ENCODE assay signal across 9 cellular contexts in the genomic region with DNA sequence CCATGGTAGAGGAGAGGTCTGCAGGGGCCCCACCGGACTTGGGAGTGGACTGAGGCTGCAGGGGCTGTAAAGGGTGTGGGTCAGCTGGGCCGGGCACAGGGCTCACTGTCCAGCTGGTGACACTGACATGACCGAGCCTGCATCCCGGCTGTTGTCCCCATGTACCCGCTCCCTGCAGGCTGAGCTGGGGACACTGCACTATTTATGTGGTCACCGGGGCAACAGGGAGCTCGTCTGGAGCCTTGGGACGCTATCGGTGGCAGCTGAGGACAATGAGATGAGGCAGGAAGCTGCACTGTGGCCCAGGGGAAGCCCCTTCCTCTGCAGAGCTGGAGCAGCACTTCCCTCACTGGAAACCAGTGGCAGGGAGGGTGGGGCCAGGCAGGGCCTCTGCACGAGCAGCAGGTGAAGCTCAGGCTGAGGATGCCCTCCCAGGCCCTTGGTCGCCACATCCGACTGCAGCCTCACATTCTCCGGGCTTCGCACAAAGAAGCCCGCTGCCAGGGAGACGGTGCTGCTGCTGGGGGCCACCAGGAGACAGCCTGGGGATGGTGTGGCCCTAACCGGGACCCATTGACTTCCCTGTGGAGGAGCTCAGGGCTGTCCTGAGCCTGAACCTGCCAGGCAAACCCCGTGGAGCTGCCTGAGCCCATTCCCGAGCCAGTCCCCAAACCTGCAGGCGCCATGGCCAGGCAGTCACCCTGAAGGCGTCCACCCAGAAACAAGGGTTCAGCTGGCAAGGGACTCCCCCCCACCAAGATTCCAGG. TPM values are rescaled to one million over a fixed set of nuclear protein-coding genes. Genes with fewer than 3 reads are reported as not detected.
DNase-seq lines count a peak whose midpoint lies in the region; ATAC-seq, FAIRE-seq and TF ChIP-seq lines count a peak whose summit lies in the region.
"Had no signal": no experiment of that assay in that cellular context is flagged by ENCODE, and none has a peak within 500 bp of the region (broad histone marks: within the 10 kb centered on the region; RNA-seq: fewer than 3 reads in every experiment).

No MANE protein-coding gene starts in this region.

- WGBS in A549 (ENCODE audit: missing lambda C conversion rate), result 75% methylated on average over 19 of the region's 21 CpGs

- no peak for FAIRE-seq in A549 (lab: Jason Lieb, UNC)
- FAIRE-seq in RCC 7860 (lab: Jason Lieb, UNC), result no peak

- DNase-seq in A549 (ENCODE audit: low read depth in 1 of 2, low spot score in 1 of 2) (no peak), NCI-H1436 (lab: John Stamatoyannopoulos, UW) (peak; percentile 27), colonic mucosa (peak; percentile 44), mesenteric fat pad (ENCODE audit: low spot score) (peak; percentile 94), GM19240 (ENCODE audit: insufficient read length, low spot score) (no peak), RCC 7860 (ENCODE audit: low spot score) (no peak), ACHN (no peak), amniotic stem cell (lab: John Stamatoyannopoulos, UW) (no peak)
- DNase-seq: GOT3 had no signal

- H3K9me3 ChIP-seq in A549 (no peaks in the 10 kb centered on the region), colonic mucosa (no peaks in the 10 kb centered on the region)

- TF ChIP-seq CTCF in A549 (IDR thresholded peaks at IDR 0.05), result no peak
- no peak for TF ChIP-seq CTCF in colonic mucosa (IDR thresholded peaks at IDR 0.05)

- no peak for TF ChIP-seq POLR2A in A549 (IDR thresholded peaks at IDR 0.05; ENCODE audit: low read length)

- H3K9ac ChIP-seq in colonic mucosa (ENCODE audit: low read depth in 2 of 2, low read length in 2 of 2), result peak overlapping the region; percentile 59 to 76

- in situ Hi-C loops in ACHN (cut with HindIII; ENCODE audit: low pct_ligation_motif_present, low pct_unique_long_range_greater_than_20kb, low sequenced_read_pairs), result no loop called here

- ATAC-seq in A549, result peak in 1 of 2 experiments; percentile 4; a peak in 2 of 6 replicates

- peak overlapping the region in 1 of 2 experiments; percentile 15; a peak in 3 of 6 replicates for H3K27ac ChIP-seq in A549
- no peak overlapping the region for H3K27ac ChIP-seq in colonic mucosa

- no peak overlapping the region for H3K4me3 ChIP-seq in A549
- no peak overlapping the region for H3K4me3 ChIP-seq in colonic mucosa

- CTCF ChIA-PET in A549 (lab: Yijun Ruan, JAX), result interaction anchor here (0.8 to 1.3 kb wide), 3 partner anchors 36 to 145 kb away, joined by 3 to 4 read pairs (median 4); no protein-coding TSS in a partner anchor

- H3K36me3 ChIP-seq in colonic mucosa, result no peaks in the 10 kb centered on the region

- intact Hi-C loops in colonic mucosa (cut with DNase I), result loop anchor here (2.0 kb wide), 1 partner anchor 89 kb away; no protein-coding TSS in a partner anchor

- TF ChIP-seq RAD21 in A549 (conservative IDR thresholded peaks at IDR 0.05 in 1 of 2, IDR thresholded peaks at IDR 0.05 in 1 of 2), result no peak

- POLR2A ChIA-PET in A549 (lab: Yijun Ruan, JAX), result no interaction called here

- peak overlapping the region; percentile 59; the same call in 2 of the 3 replicates for H3K4me2 ChIP-seq in A549

- no peak for TF ChIP-seq EP300 in A549 (IDR thresholded peaks at IDR 0.05)

- peaks cover 17% of the 10 kb centered on the region; the same call in 2 of the 3 replicates for H3K4me1 ChIP-seq in A549
- H3K4me1 ChIP-seq in colonic mucosa, result peaks cover 21% of the 10 kb centered on the region

- H3K27me3 ChIP-seq in colonic mucosa, result no peaks in the 10 kb centered on the region

TF ChIP-seq in A549, 52 proteins besides CTCF, POLR2A, EP300 and RAD21:
- TF ChIP-seq ESRRA (IDR thresholded peaks at IDR 0.05; ENCODE audit: borderline replicate concordance, low read length) (no peak), RARB (CRISPR knock-in tag; IDR thresholded peaks at IDR 0.05) (no peak), CHD2 (IDR thresholded peaks at IDR 0.05; ENCODE audit: low read length, partially characterized antibody) (no peak), FOSB (CRISPR knock-in tag; IDR thresholded peaks at IDR 0.05) (no peak), GATA3 (IDR thresholded peaks at IDR 0.05; ENCODE audit: borderline replicate concordance) (no peak), CHD4 (IDR thresholded peaks at IDR 0.05; ENCODE audit: borderline replicate concordance) (no peak), NPAS2 (CRISPR knock-in tag; IDR thresholded peaks at IDR 0.05; ENCODE audit: borderline replicate concordance) (no peak), KDM5A (IDR thresholded peaks at IDR 0.05) (no peak), BHLHE40 (IDR thresholded peaks at IDR 0.05; ENCODE audit: low read depth, low read length) (no peak), MAFK (IDR thresholded peaks at IDR 0.05; ENCODE audit: partially characterized antibody) (no peak), MAZ (IDR thresholded peaks at IDR 0.05; ENCODE audit: borderline replicate concordance, low read depth, low read length) (no peak), TFCP2L1 (CRISPR knock-in tag; IDR thresholded peaks at IDR 0.05) (no peak), POLR2AphosphoS2 (conservative IDR thresholded peaks at IDR 0.05; ENCODE audit: low read length) (no peak), EHMT2 (IDR thresholded peaks at IDR 0.05; ENCODE audit: low read depth) (no peak), HOXB13 (CRISPR knock-in tag; IDR thresholded peaks at IDR 0.05; ENCODE audit: low read depth) (no peak), ZNF302 (CRISPR knock-in tag; IDR thresholded peaks at IDR 0.05) (no peak), MYC (IDR thresholded peaks at IDR 0.05; ENCODE audit: borderline replicate concordance, low read length) (no peak)
- TF ChIP-seq, protein P1, sequence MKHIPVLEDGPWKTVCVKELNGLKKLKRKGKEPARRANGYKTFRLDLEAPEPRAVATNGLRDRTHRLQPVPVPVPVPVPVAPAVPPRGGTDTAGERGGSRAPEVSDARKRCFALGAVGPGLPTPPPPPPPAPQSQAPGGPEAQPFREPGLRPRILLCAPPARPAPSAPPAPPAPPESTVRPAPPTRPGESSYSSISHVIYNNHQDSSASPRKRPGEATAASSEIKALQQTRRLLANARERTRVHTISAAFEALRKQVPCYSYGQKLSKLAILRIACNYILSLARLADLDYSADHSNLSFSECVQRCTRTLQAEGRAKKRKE (CRISPR knock-in tag; IDR thresholded peaks at IDR 0.05; ENCODE audit: low read depth), result no peak
- TF ChIP-seq, protein P2, sequence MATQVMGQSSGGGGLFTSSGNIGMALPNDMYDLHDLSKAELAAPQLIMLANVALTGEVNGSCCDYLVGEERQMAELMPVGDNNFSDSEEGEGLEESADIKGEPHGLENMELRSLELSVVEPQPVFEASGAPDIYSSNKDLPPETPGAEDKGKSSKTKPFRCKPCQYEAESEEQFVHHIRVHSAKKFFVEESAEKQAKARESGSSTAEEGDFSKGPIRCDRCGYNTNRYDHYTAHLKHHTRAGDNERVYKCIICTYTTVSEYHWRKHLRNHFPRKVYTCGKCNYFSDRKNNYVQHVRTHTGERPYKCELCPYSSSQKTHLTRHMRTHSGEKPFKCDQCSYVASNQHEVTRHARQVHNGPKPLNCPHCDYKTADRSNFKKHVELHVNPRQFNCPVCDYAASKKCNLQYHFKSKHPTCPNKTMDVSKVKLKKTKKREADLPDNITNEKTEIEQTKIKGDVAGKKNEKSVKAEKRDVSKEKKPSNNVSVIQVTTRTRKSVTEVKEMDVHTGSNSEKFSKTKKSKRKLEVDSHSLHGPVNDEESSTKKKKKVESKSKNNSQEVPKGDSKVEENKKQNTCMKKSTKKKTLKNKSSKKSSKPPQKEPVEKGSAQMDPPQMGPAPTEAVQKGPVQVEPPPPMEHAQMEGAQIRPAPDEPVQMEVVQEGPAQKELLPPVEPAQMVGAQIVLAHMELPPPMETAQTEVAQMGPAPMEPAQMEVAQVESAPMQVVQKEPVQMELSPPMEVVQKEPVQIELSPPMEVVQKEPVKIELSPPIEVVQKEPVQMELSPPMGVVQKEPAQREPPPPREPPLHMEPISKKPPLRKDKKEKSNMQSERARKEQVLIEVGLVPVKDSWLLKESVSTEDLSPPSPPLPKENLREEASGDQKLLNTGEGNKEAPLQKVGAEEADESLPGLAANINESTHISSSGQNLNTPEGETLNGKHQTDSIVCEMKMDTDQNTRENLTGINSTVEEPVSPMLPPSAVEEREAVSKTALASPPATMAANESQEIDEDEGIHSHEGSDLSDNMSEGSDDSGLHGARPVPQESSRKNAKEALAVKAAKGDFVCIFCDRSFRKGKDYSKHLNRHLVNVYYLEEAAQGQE (IDR thresholded peaks at IDR 0.05), result no peak
- TF ChIP-seq, protein P3, sequence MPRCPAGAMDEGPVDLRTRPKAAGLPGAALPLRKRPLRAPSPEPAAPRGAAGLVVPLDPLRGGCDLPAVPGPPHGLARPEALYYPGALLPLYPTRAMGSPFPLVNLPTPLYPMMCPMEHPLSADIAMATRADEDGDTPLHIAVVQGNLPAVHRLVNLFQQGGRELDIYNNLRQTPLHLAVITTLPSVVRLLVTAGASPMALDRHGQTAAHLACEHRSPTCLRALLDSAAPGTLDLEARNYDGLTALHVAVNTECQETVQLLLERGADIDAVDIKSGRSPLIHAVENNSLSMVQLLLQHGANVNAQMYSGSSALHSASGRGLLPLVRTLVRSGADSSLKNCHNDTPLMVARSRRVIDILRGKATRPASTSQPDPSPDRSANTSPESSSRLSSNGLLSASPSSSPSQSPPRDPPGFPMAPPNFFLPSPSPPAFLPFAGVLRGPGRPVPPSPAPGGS (IDR thresholded peaks at IDR 0.05), result no peak
TF ChIP-seq in A549: peak in this region for 0.

RNA-seq across cellular contexts. Expression of a gene that starts 26.4 kb away (rescaled TPM):
- polyA plus RNA-seq in A549 (2011; rRNA removed) (0.18 and 0.70 TPM in 2 replicates), A549 (2017; fragmentation: RNase III; extraction: RNeasy Plus Mini Kit Qiagen cat#74134 plus additional on column Dnase treatment) (0.97 to 1.4 TPM (median 1.0 TPM) in 3 replicates)
- 0.08 and 0.20 TPM in 2 replicates for polyA plus RNA-seq in A549 (2012; cell fraction: cytosol; rRNA removed)
- 1.3 and 2.6 TPM in 2 replicates for polyA plus RNA-seq in A549 (2012; cell fraction: nucleus; rRNA removed)
- 1.5 and 3.6 TPM in 2 replicates for polyA minus RNA-seq in A549 (2011; rRNA and poly(A)+ RNA removed)
- total RNA-seq in colonic mucosa (1 to 10 TPM; 1.4 to 2.4 TPM), mesenteric fat pad (6.9 TPM)

Comparison
In these comparisons a context has a peak if more than half of its experiments do, and no peak if none do; other contexts are left out.
1. DNase-seq: peak in NCI-H1436 (single experiment), colonic mucosa (single experiment) and mesenteric fat pad (single experiment); none in A549 (0 of 2), GM19240 (single experiment), RCC 7860 (single experiment), ACHN (single experiment) and amniotic stem cell (single experiment).